In the genomic region with DNA sequence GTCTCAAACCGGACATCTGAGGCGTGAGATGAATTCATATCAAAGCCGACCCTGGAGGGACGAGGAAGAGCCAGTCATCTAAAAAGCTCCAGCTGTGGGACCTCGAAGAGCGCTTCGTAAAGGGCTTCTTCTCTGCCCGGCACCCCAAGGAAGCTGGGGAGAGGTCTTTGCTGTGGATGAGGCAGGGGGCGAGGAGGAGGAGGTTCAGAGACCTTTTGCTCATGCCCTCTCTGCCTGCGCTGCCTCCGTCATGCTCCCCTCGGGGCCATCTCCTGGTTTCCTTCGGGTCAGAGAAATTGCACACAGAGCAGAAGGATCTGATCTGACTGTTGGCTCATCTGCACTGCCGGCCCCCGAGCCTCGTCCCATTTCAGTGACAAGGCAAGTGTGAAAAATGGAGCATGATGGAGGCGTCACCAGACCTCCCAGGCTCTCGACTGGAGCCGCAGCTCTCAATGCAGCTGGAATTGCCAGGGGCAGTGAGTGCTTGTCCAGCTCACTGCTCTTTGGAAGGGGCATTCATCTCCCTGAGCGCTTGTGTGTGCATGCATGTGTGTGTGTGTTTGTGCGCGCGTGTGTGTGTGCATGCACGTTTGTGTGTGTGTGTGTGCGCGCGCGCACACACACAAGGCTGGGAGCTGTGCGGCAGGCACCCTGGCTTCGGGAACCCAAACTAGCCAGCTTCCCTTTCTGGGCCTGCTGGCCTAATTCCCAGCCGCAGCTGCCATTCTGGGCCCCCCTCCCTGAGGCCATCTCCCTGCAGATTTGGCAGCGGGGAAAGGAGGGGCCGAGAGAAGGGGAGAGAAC, we compare ENCODE assay signal across 9 cellular contexts. TPM values are rescaled to one million over a fixed set of nuclear protein-coding genes. Genes with fewer than 3 reads are reported as not detected.
DNase-seq lines count a peak whose midpoint lies in the region; ATAC-seq, FAIRE-seq and TF ChIP-seq lines count a peak whose summit lies in the region.
"Had no signal": no experiment of that assay in that cellular context is flagged by ENCODE, and none has a peak within 500 bp of the region (broad histone marks: within the 10 kb centered on the region; RNA-seq: fewer than 3 reads in every experiment).

No MANE protein-coding gene starts in this region.

- dilution Hi-C loops in keratinocyte (cut with MboI; ENCODE audit: extremely low pct_ligation_motif_present, low sequenced_read_pairs) = no loop called here

- no peaks in the 10 kb centered on the region for H3K9me1 ChIP-seq in keratinocyte (ENCODE audit: control insufficient read depth, extremely low read depth, insufficient read depth, low read length)

- no peaks in the 10 kb centered on the region for H3K79me2 ChIP-seq in keratinocyte (ENCODE audit: control insufficient read depth, insufficient read depth, low read length)

- no peaks in the 10 kb centered on the region for H3K9me3 Mint-ChIP-seq in activated naive CD4-positive, alpha-beta T cell treated with anti-CD3 and anti-CD28 coated beads for 36 hours

- H2AFZ ChIP-seq in keratinocyte (ENCODE audit: control insufficient read depth, low read length) = no peak overlapping the region

- peak overlapping the region; percentile 91 for H3K4me2 ChIP-seq in keratinocyte (ENCODE audit: control insufficient read depth, extremely low read depth, insufficient read depth, low read depth, low read length)

- peaks cover 32% of the 10 kb centered on the region for H3K27me3 ChIP-seq in keratinocyte (ENCODE audit: control insufficient read depth, extremely low read depth, insufficient read depth, low read length)

- intact Hi-C loops in activated naive CD4-positive, alpha-beta T cell treated with anti-CD3 and anti-CD28 coated beads for 36 hours (cut with micrococcal nuclease) = loop anchor here (1.0 to 2.0 kb wide), 4 partner anchors 37 to 461 kb away; no protein-coding TSS in a partner anchor

- peak overlapping the region in 1 of 3 experiments; percentile 70 for H3K4me3 ChIP-seq in keratinocyte (ENCODE audit: control insufficient read depth in 2 of 3, extremely low read depth in 1 of 3, insufficient read depth in 2 of 3, low read depth in 1 of 3, low read length in 3 of 3)
- H3K4me3 ChIP-seq in urinary bladder (ENCODE audit: low read depth, low read length) = peak overlapping the region; percentile 3

- no peak for ATAC-seq in GM21367 (IDR thresholded peaks at IDR 0.05; ENCODE audit: unreplicated experiment)

- no peaks in the 10 kb centered on the region for H3K36me3 ChIP-seq in keratinocyte (ENCODE audit: control insufficient read depth in 2 of 2, extremely low read depth in 1 of 2, insufficient read depth in 2 of 2, low read length in 2 of 2)
- no peaks in the 10 kb centered on the region for H3K36me3 ChIP-seq in urinary bladder (ENCODE audit: insufficient read depth)

- 5% methylated on average over 33 of the region's 33 CpGs for WGBS in urinary bladder

- FAIRE-seq in keratinocyte (lab: Jason Lieb, UNC) = no peak

- peaks cover 41% of the 10 kb centered on the region for H3K27me3 Mint-ChIP-seq in activated naive CD4-positive, alpha-beta T cell treated with anti-CD3 and anti-CD28 coated beads for 36 hours (ENCODE audit: low read depth)

- H3K27ac Mint-ChIP-seq in activated naive CD4-positive, alpha-beta T cell treated with anti-CD3 and anti-CD28 coated beads for 36 hours = no peak overlapping the region

- H3K9ac ChIP-seq in keratinocyte (ENCODE audit: control insufficient read depth, extremely low read depth, insufficient read depth, low read length) = no peak overlapping the region

- H3K27ac ChIP-seq in VCaP (peak overlapping the region; percentile 25; the same call in 1 of the 2 replicates), keratinocyte (ENCODE audit: control insufficient read depth, insufficient read depth, low read length) (no peak overlapping the region), urinary bladder (ENCODE audit: low read depth) (no peak overlapping the region)

- no peaks in the 10 kb centered on the region for H4K20me1 ChIP-seq in keratinocyte (ENCODE audit: control insufficient read depth, extremely low read depth, insufficient read depth, low read length)

- H3K4me1 ChIP-seq in keratinocyte (ENCODE audit: control insufficient read depth, extremely low read depth, insufficient read depth, low read length) (peaks cover 10% of the 10 kb centered on the region), urinary bladder (ENCODE audit: insufficient read depth) (no peaks in the 10 kb centered on the region)

- H3K36me3 Mint-ChIP-seq in activated naive CD4-positive, alpha-beta T cell treated with anti-CD3 and anti-CD28 coated beads for 36 hours (ENCODE audit: low read depth) = no peaks in the 10 kb centered on the region

- no peak for DNase-seq in activated naive CD4-positive, alpha-beta T cell treated with anti-CD3 and anti-CD28 coated beads for 36 hours
- DNase-seq in activated naive CD4-positive, alpha-beta T cell (lab: John Stamatoyannopoulos, UW) = no peak
- DNase-seq in keratinocyte (ENCODE audit: low read depth, low spot score) (no peak), epidermal melanocyte (ENCODE audit: insufficient read length, low spot score) (no peak)
- DNase-seq in stimulated activated CD4-positive, alpha-beta T cell treated with anti-CD3 and anti-CD28 coated beads, Interleukin-15, amount 100 ng/mL, for 24 hours = no peak

- TF ChIP-seq CTCF in VCaP (conservative IDR thresholded peaks at IDR 0.05) (peak; percentile 52), keratinocyte (optimal IDR thresholded peaks at IDR 0.05 in 1 of 3, IDR thresholded peaks at IDR 0.05 in 1 of 3, conservative IDR thresholded peaks at IDR 0.05 in 1 of 3; ENCODE audit: extremely low read depth in 1 of 3, insufficient read depth in 2 of 3, low read length in 3 of 3) (peak in 1 of 3 experiments; percentile 5)

- no peaks in the 10 kb centered on the region for H3K9me3 ChIP-seq in keratinocyte (ENCODE audit: control insufficient read depth, low read depth, low read length)

- H3K4me3 Mint-ChIP-seq in activated naive CD4-positive, alpha-beta T cell treated with anti-CD3 and anti-CD28 coated beads for 36 hours = peak overlapping the region; percentile 20

- peaks cover 12% of the 10 kb centered on the region for H3K4me1 Mint-ChIP-seq in activated naive CD4-positive, alpha-beta T cell treated with anti-CD3 and anti-CD28 coated beads for 36 hours (ENCODE audit: low read depth)

- CTCF ChIA-PET in activated naive CD4-positive, alpha-beta T cell treated with anti-CD3 and anti-CD28 coated beads for 36 hours (lab: Charles Lee) = interaction anchor here (0.6 to 6.3 kb wide), 49 partner anchors 9 to 636 kb away, joined by 3 to 129 read pairs (median 4); partner anchors contain the start of genes ACADS, CABP1, POP5 and UNC119B

RNA-seq across cellular contexts. Expression of gene CABP1, which starts 9.2 kb away (rescaled TPM):
- total RNA-seq in activated naive CD4-positive, alpha-beta T cell treated with anti-CD3 and anti-CD28 coated beads for 36 hours = not detected
- polyA plus RNA-seq in keratinocyte = 0.04 TPM in 2 of 3 replicates, not detected in the other
- not detected for polyA plus RNA-seq in keratinocyte (2011; ENCODE audit: low read depth)
- not detected in 2 replicates for polyA plus RNA-seq in keratinocyte (2011; cell fraction: cytosol; rRNA removed)
- 0.08 and 0.16 TPM in 2 replicates for polyA plus RNA-seq in keratinocyte (2011; cell fraction: nucleus; rRNA removed)
- not detected in 2 replicates for polyA plus RNA-seq in keratinocyte (2012; ENCODE audit: low replicate concordance)
- polyA minus RNA-seq in keratinocyte = not detected in 3 replicates
- not detected for polyA minus RNA-seq in keratinocyte (2011; cell fraction: cytosol; rRNA and poly(A)+ RNA removed)
- polyA minus RNA-seq in keratinocyte (2011; cell fraction: nucleus; rRNA and poly(A)+ RNA removed) = not detected in 2 replicates
- total RNA-seq in urinary bladder = 4.9 TPM
- 10.4 TPM for polyA plus RNA-seq in urinary bladder
- polyA plus RNA-seq: IgD-negative memory B cell had no signal

RNA-seq across cellular contexts. Expression of gene MLEC, which starts 37.3 kb away (rescaled TPM):
- total RNA-seq in activated naive CD4-positive, alpha-beta T cell treated with anti-CD3 and anti-CD28 coated beads for 36 hours = 10 to 100 TPM; 78.6 to 89.7 TPM
- polyA plus RNA-seq in keratinocyte = 38.8 to 65.2 TPM (median 46.7 TPM) in 3 replicates
- polyA plus RNA-seq in keratinocyte (2011; ENCODE audit: low read depth) = 34.8 TPM
- polyA plus RNA-seq in keratinocyte (2011; cell fraction: cytosol; rRNA removed) = 41.7 and 42.4 TPM in 2 replicates
- polyA plus RNA-seq in keratinocyte (2011; cell fraction: nucleus; rRNA removed) = 53.4 and 59.7 TPM in 2 replicates
- 32.2 and 71.1 TPM in 2 replicates for polyA plus RNA-seq in keratinocyte (2012; ENCODE audit: low replicate concordance)
- 52.8 to 79.7 TPM (median 56.2 TPM) in 3 replicates for polyA minus RNA-seq in keratinocyte
- 41.1 TPM for polyA minus RNA-seq in keratinocyte (2011; cell fraction: cytosol; rRNA and poly(A)+ RNA removed)
- 37.7 and 86.7 TPM in 2 replicates for polyA minus RNA-seq in keratinocyte (2011; cell fraction: nucleus; rRNA and poly(A)+ RNA removed)
- total RNA-seq in urinary bladder = 89.5 TPM
- polyA plus RNA-seq in urinary bladder = 54.6 TPM
